In the genomic region with DNA sequence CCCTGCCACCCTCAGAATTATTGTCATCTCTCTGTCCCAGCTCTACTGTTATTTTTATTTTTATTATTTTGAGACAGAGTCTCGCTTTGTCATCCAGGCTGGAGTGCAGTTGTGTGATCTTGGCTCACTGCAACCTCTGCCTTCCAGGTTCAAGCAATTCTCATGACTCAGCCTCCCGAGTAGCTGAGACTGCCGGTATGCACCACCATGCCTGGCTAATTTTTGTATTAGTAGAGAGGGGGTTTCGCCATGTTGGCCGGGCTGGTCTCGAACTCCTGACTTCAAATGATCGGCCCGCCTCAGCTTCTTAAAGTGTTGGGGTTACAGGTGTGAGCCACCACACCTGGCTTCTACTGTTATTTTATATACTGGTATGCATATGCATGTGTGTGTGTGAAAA, we compare ENCODE assay signal across 15 cellular contexts. TPM values are rescaled to one million over a fixed set of nuclear protein-coding genes. Genes with fewer than 3 reads are reported as not detected.
DNase-seq lines count a peak whose midpoint lies in the region; TF ChIP-seq lines count a peak whose summit lies in the region.
"Had no signal": no experiment of that assay in that cellular context is flagged by ENCODE, and none has a peak within 500 bp of the region (broad histone marks: within the 10 kb centered on the region; RNA-seq: fewer than 3 reads in every experiment).

No MANE protein-coding gene starts in this region.

- TF ChIP-seq POLR2A in ovary (IDR thresholded peaks at IDR 0.05): no peak

- H3K27me3 ChIP-seq in ovary: no peaks in the 10 kb centered on the region
- H3K27me3 ChIP-seq: MG63 had no signal

- H3K4me3 ChIP-seq in choroid plexus epithelial cell (ENCODE audit: low read depth, low read length): no peak overlapping the region
- no peak overlapping the region for H3K4me3 ChIP-seq in ovary
- H3K4me3 ChIP-seq: MG63 had no signal

- TF ChIP-seq EP300 in ovary (IDR thresholded peaks at IDR 0.05): no peak

- H3K9me3 ChIP-seq in ovary: no peaks in the 10 kb centered on the region
- H3K9me3 ChIP-seq: MG63 had no signal

- peaks cover 23% of the 10 kb centered on the region for H3K4me1 ChIP-seq in ovary (ENCODE audit: insufficient read depth)

- peak overlapping the region; percentile 53 to 83 for H3K27ac ChIP-seq in ovary

- H3K36me3 ChIP-seq in ovary: no peaks in the 10 kb centered on the region

- WGBS in ovary, 3 donors: 73 to 77% (median 74%) methylated on average over 8 of the region's 8 CpGs

- TF ChIP-seq CTCF in choroid plexus epithelial cell (conservative IDR thresholded peaks at IDR 0.05; ENCODE audit: low read depth, low read length) (no peak), ovary (IDR thresholded peaks at IDR 0.05) (no peak)

- intact Hi-C loops in ovary (cut with DNase I): no loop called here

- peak; percentile 11 for DNase-seq in RPMI7951 (ENCODE audit: low read depth)
- peak; percentile 25 for DNase-seq in choroid plexus epithelial cell (ENCODE audit: low read depth)
- no peak for DNase-seq in ovary
- no peak for DNase-seq in SW 1271 (lab: John Stamatoyannopoulos, UW)
- DNase-seq in nucleus accumbens (lab: John Stamatoyannopoulos, UW): no peak
- no peak for DNase-seq in stimulated activated CD4-positive, alpha-beta T cell treated with anti-CD3 and anti-CD28 coated beads, Interleukin-4, amount 100 ng/mL, for 4 hours
- DNase-seq in amygdala (lab: John Stamatoyannopoulos, UW): no peak
- DNase-seq: MG63, NCI-H1105, NCI-H187, NCI-H82, SHP77 treated with DMSO at 0.1 percent for 48 hours had no signal

RNA-seq across cellular contexts. Expression of gene CALHM2, which starts 11.0 kb away (rescaled TPM):
- total RNA-seq in RPMI7951 (2014; rRNA removed; shearing (Covaris generic)): 1.9 and 3.1 TPM in 2 replicates
- 10 to 100 TPM; 46.5 to 90.4 (median 55.3) TPM for total RNA-seq in ovary
- 100 to 1,000 TPM in 1 of 2 donors, 10 to 100 TPM in 1; 42.1 to 105 TPM for polyA plus RNA-seq in ovary
- total RNA-seq: HepG2 had no signal

RNA-seq across cellular contexts. Expression of gene CALHM1, which starts 17.5 kb away (rescaled TPM):
- total RNA-seq in RPMI7951 (2014; rRNA removed; shearing (Covaris generic)): not detected in 2 replicates
- total RNA-seq in ovary: not detected
- not detected for polyA plus RNA-seq in ovary
- total RNA-seq: NCI-H460 had no signal
- polyA plus RNA-seq: BJ, HepG2 had no signal

RNA-seq across cellular contexts. Expression of gene CALHM3, which starts 37.8 kb away (rescaled TPM):
- total RNA-seq in RPMI7951 (2014; rRNA removed; shearing (Covaris generic)): 6.8 and 8.2 TPM in 2 replicates
- not detected for total RNA-seq in ovary
- not detected for polyA plus RNA-seq in ovary
- total RNA-seq: HepG2, NCI-H460 had no signal
- polyA plus RNA-seq: HepG2 had no signal

RNA-seq across cellular contexts. Expression of gene PDCD11, which starts 44.8 kb away (rescaled TPM):
- 15.3 and 18.1 TPM in 2 replicates for total RNA-seq in RPMI7951 (2014; rRNA removed; shearing (Covaris generic))
- total RNA-seq in ovary: 10 to 100 TPM; 12.8 to 40.8 (median 28.8) TPM
- 10 to 100 TPM in 1 of 2 donors, 1 to 10 TPM in 1; 9.7 to 16.7 TPM for polyA plus RNA-seq in ovary

RNA-seq across cellular contexts. Expression of gene ATP5MK, which starts 44.9 kb away (rescaled TPM):
- 586 and 602 TPM in 2 replicates for total RNA-seq in RPMI7951 (2014; rRNA removed; shearing (Covaris generic))
- 100 to 1,000 TPM; 133 to 224 (median 171) TPM for total RNA-seq in ovary
- polyA plus RNA-seq in ovary: 100 to 1,000 TPM; 344 to 386 TPM

Comparison
In these comparisons a context has a peak if more than half of its experiments do, and no peak if none do; other contexts are left out.
1. DNase-seq: peak in RPMI7951 (single experiment) and choroid plexus epithelial cell (single experiment); none in ovary (0 of 5), SW 1271 (0 of 2), nucleus accumbens (0 of 56), stimulated activated CD4-positive, alpha-beta T cell treated with anti-CD3 and anti-CD28 coated beads, Interleukin-4, amount 100 ng/mL, for 4 hours (0 of 2) and amygdala (0 of 56).
2. RNA of gene CALHM2, which starts 11.0 kb away (total RNA-seq): 46.5 to 90.4 TPM in ovary; 1.9 to 3.1 TPM in RPMI7951; every median in the first group is over 10 times any median in the second.